Comparison of ENCODE assay signal across 27 cellular contexts in the genomic region with DNA sequence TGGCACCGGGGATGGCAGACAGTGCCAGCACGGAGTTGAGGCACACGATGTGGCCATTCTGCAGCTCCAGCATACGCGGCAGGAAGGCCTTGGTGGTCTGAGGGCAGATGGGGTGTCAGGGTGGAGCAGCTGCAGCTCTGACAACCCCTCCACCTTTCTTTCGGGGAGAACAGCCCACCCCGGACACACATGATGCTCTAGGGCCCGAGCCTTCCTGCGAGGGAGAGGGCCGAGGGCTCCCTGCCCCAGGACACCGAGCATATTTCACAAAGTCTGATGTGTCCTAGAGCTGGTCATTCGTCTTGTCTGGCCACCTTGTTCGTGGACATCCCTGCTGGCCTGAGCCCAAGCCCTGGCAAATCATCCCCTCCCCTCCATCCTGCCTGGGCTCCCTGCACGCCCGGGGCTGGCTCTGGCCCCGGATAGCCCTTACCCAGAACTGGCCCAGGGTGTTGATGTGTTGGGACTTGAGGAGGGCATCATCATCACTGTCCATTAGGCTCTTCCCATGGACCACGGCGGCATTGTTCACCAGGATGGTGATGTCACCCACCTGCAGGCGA. TPM values are rescaled to one million over a fixed set of nuclear protein-coding genes. Genes with fewer than 3 reads are reported as not detected.
A peak's percentile ranks its signal among the peaks of the same experiment; 100 is the strongest.
DNase-seq lines count a peak whose midpoint lies in the region; ATAC-seq, FAIRE-seq and TF ChIP-seq lines count a peak whose summit lies in the region.
"Had no signal": no experiment of that assay in that cellular context is flagged by ENCODE, and none has a peak within 500 bp of the region (broad histone marks: within the 10 kb centered on the region; RNA-seq: fewer than 3 reads in every experiment).

No MANE protein-coding gene starts in this region.

- H3K36me3 ChIP-seq in K562 (ENCODE audit: control insufficient read depth, insufficient read depth, low read length), result peaks cover 74% of the 10 kb centered on the region
- H3K36me3 ChIP-seq in HepG2 (replicated peaks in 1 of 2; ENCODE audit: control insufficient read depth in 1 of 2, insufficient read depth in 2 of 2, low read length in 2 of 2), result peaks cover 38 to 73% of the 10 kb centered on the region in 2 experiments
- peaks cover 0 to 69% of the 10 kb centered on the region in 2 donors for H3K36me3 ChIP-seq in psoas muscle (ENCODE audit: insufficient read depth in 1 of 2, low read depth in 1 of 2)
- peaks cover 12 to 63% (median 39%) of the 10 kb centered on the region in 3 donors for H3K36me3 ChIP-seq in tibial artery
- peaks cover 32% of the 10 kb centered on the region for H3K36me3 ChIP-seq in effector memory CD4-positive, alpha-beta T cell (ENCODE audit: control insufficient read depth, insufficient read depth, low read length)

- H3K9me3 ChIP-seq in K562 (replicated peaks; ENCODE audit: control insufficient read depth, insufficient read depth, low read depth, low read length) (no peaks in the 10 kb centered on the region), HepG2 (ENCODE audit: low read length) (no peaks in the 10 kb centered on the region), psoas muscle (no peaks in the 10 kb centered on the region), tibial artery (no peaks in the 10 kb centered on the region)
- no peaks in the 10 kb centered on the region for H3K9me3 ChIP-seq in effector memory CD4-positive, alpha-beta T cell (ENCODE audit: control insufficient read depth, low read length)
- H3K9me3 ChIP-seq: A549, HAP-1 had no signal

- FAIRE-seq in K562 (lab: Jason Lieb, UNC), result no peak
- FAIRE-seq in HepG2 (lab: Jason Lieb, UNC), result no peak
- no peak for FAIRE-seq in H54 (lab: Jason Lieb, UNC)
- FAIRE-seq: A549, GM18507 had no signal

- POLR2A ChIA-PET in K562 (lab: Yijun Ruan, JAX), result interaction anchor here (1.1 to 2.2 kb wide), 2 partner anchors 8 to 12 kb away, joined by 3 to 15 read pairs; no protein-coding TSS in a partner anchor
- POLR2A ChIA-PET in HepG2 (lab: Yijun Ruan, JAX), result no interaction called here

- CTCF ChIA-PET in K562 (lab: Yijun Ruan, JAX; ENCODE audit: low intra/inter-chr PET ratio), result no interaction called here
- CTCF ChIA-PET in HepG2 (lab: Yijun Ruan, JAX; ENCODE audit: low intra/inter-chr PET ratio, low total read pairs), result no interaction called here

- intact Hi-C loops in K562 (cut with micrococcal nuclease), result no loop called here
- intact Hi-C loops in HepG2 (cut with micrococcal nuclease; ENCODE audit: unreplicated experiment), result no loop called here
- intact Hi-C loops in psoas muscle (cut with DNase I), result no loop called here
- intact Hi-C loops in tibial artery (cut with DNase I; ENCODE audit: low total_unique reads), result no loop called here

- no TSS peak for BruUV-seq in K562 (replicated peaks; lab: Mats Ljungman, UMichigan)
- BruUV-seq in HepG2 (replicated peaks; lab: Mats Ljungman, UMichigan), result no TSS peak

- no peak for TF ChIP-seq POLR2A in K562 (conservative IDR thresholded peaks at IDR 0.05)
- TF ChIP-seq POLR2A in HepG2 (IDR thresholded peaks at IDR 0.05; ENCODE audit: insufficient read depth in 1 of 2, low read depth in 2 of 2, low read length in 2 of 2), result no peak
- TF ChIP-seq POLR2A in H54 (IDR thresholded peaks at IDR 0.05; ENCODE audit: low read depth, low read length), result no peak

- no peaks in the 10 kb centered on the region; a peak in 1 of 5 replicates for H3K27me3 ChIP-seq in K562 (ENCODE audit: control insufficient read depth in 2 of 2, insufficient read depth in 2 of 2, low read length in 2 of 2)
- no peaks in the 10 kb centered on the region for H3K27me3 ChIP-seq in HepG2 (ENCODE audit: control insufficient read depth in 1 of 2, insufficient read depth in 2 of 2, low read length in 2 of 2)
- H3K27me3 ChIP-seq in psoas muscle (ENCODE audit: insufficient read depth in 3 of 3, low read length in 2 of 3), result no peaks in the 10 kb centered on the region
- H3K27me3 ChIP-seq in tibial artery, result no peaks in the 10 kb centered on the region
- H3K27me3 ChIP-seq in effector memory CD4-positive, alpha-beta T cell (replicated peaks; ENCODE audit: control insufficient read depth, insufficient read depth, low read length, poor library complexity, severe bottlenecking), result no peaks in the 10 kb centered on the region

- TF ChIP-seq EP300 in K562 (IDR thresholded peaks at IDR 0.05; ENCODE audit: low read length) (no peak), HepG2 (IDR thresholded peaks at IDR 0.05; ENCODE audit: low read depth in 2 of 2, low read length in 2 of 2) (no peak), HepG2 (CRISPR knock-in tag; IDR thresholded peaks at IDR 0.05; ENCODE audit: borderline replicate concordance) (no peak)

- H4K20me1 ChIP-seq in K562 (replicated peaks; ENCODE audit: control insufficient read depth, insufficient read depth, low read length) (no peaks in the 10 kb centered on the region; the same call in 1 of the 2 replicates), HepG2 (ENCODE audit: insufficient read depth, low read length) (peaks cover 26% of the 10 kb centered on the region)

- no peaks in the 10 kb centered on the region for H3K9me1 ChIP-seq in K562 (ENCODE audit: control insufficient read depth, insufficient read depth, low read length)

- H3K4me3 ChIP-seq in K562 (no peak overlapping the region), HepG2 (replicated peaks in 1 of 3; ENCODE audit: insufficient read depth in 1 of 3, low read depth in 2 of 3, low read length in 3 of 3) (no peak overlapping the region), psoas muscle (no peak overlapping the region), tibial artery (no peak overlapping the region)
- H3K4me3 ChIP-seq in effector memory CD4-positive, alpha-beta T cell (ENCODE audit: insufficient read depth, low read depth, low read length, poor library complexity, severe bottlenecking), result no peak overlapping the region
- H3K4me3 ChIP-seq: A549, GM23248, HAP-1, PC-9, SK-N-MC had no signal

- TF ChIP-seq RAD21 in K562 (CRISPR knock-in tag; conservative IDR thresholded peaks at IDR 0.05 in 1 of 2, IDR thresholded peaks at IDR 0.05 in 1 of 2) (no peak), HepG2 (CRISPR knock-in tag; IDR thresholded peaks at IDR 0.05) (no peak)

- H3K9ac ChIP-seq in K562 (ENCODE audit: insufficient read depth in 1 of 2, low read depth in 2 of 2, low read length in 2 of 2), result 0 out of 4 replicates have a peak overlapping the region, but pooled peaks of 1 of the 2 experiments have one; percentile 18
- H3K9ac ChIP-seq in HepG2 (ENCODE audit: insufficient read depth, low read depth, low read length), result no peak overlapping the region
- H3K9ac ChIP-seq: GM23248 had no signal

- DNase-seq in K562 (ENCODE audit: extremely low read depth in 1 of 4, low spot score in 3 of 4) (no peak), HepG2 (ENCODE audit: low spot score) (no peak), psoas muscle (no peak), tibial artery (no peak), H54 (ENCODE audit: insufficient read length, low spot score) (no peak), RPMI8226 (no peak)
- no peak for DNase-seq in effector memory CD4-positive, alpha-beta T cell
- DNase-seq: C1 segment of cervical spinal cord; CD4-positive, alpha-beta memory T cell; COR-L47; DMS53; GM23248; HFFc6; Karpas-422; NCI-H1092; NCI-H1417 treated with DMSO at 0.1 percent for 48 hours; NCI-H1694 treated with DMSO at 0.1 percent for 48 hours; NCI-H2081; NCI-H2227 treated with DMSO at 0.1 percent for 48 hours; NCI-H526 treated with DMSO at 0.1 percent for 48 hours; PC-9; SIG-M5 had no signal

- H3K4me1 ChIP-seq in K562 (replicated peaks in 1 of 2; ENCODE audit: control insufficient read depth in 2 of 2, insufficient read depth in 2 of 2, low read length in 2 of 2) (no peaks in the 10 kb centered on the region; a peak in 1 of 5 replicates), HepG2 (ENCODE audit: insufficient read depth, low read length) (no peaks in the 10 kb centered on the region), psoas muscle (peaks cover 27% of the 10 kb centered on the region), tibial artery (peaks cover 0 to 23% (median 9%) of the 10 kb centered on the region in 4 donors)
- H3K4me1 ChIP-seq in effector memory CD4-positive, alpha-beta T cell (ENCODE audit: control insufficient read depth, insufficient read depth, low read length, poor library complexity, severe bottlenecking), result no peaks in the 10 kb centered on the region
- H3K4me1 ChIP-seq: HAP-1 had no signal

- 84% methylated on average over 19 of the region's 19 CpGs for WGBS in K562 (ENCODE audit: insufficient coverage, low coverage, missing lambda C conversion rate)
- 80% methylated on average over 2 of the region's 19 CpGs for WGBS in HepG2 (ENCODE audit: low lambda C conversion rate)
- 85 to 93% (median 86%) methylated on average over 19 of the region's 19 CpGs for WGBS in psoas muscle, 3 donors

- ATAC-seq in K562 (no peak), HepG2 (no peak), psoas muscle (no peak)

- in situ Hi-C loops in K562 (cut with MboI), result no loop called here
- in situ Hi-C loops in HepG2 (cut with HindIII; ENCODE audit: extremely low pct_ligation_motif_present, low pct_unique_long_range_greater_than_20kb), result no loop called here

- H3K4me2 ChIP-seq in K562 (ENCODE audit: insufficient read depth, low read length) (no peak overlapping the region), HepG2 (ENCODE audit: low read depth, low read length) (no peak overlapping the region)
- H3K4me2 ChIP-seq: A549, PC-9 had no signal

- 0 out of 3 replicates have a peak, but pooled peaks cover 8% of the 10 kb centered on the region for H3K79me2 ChIP-seq in K562 (ENCODE audit: control insufficient read depth, insufficient read depth, low read length)
- peaks cover 8% of the 10 kb centered on the region for H3K79me2 ChIP-seq in HepG2 (ENCODE audit: insufficient read depth, low read length)

- H2AFZ ChIP-seq in K562 (ENCODE audit: low read depth, low read length), result no peak overlapping the region
- H2AFZ ChIP-seq in HepG2 (ENCODE audit: low read length), result no peak overlapping the region
- H2AFZ ChIP-seq: GM23248, PC-9 had no signal

- H3K27ac ChIP-seq in K562 (ENCODE audit: extremely low read depth, low read depth, low read length) (no peak overlapping the region), HepG2 (ENCODE audit: extremely low read length, insufficient read depth, low read length) (no peak overlapping the region), psoas muscle (peak overlapping the region; percentile 85), tibial artery (peak overlapping the region; percentile 62 to 72)
- no peak overlapping the region for H3K27ac ChIP-seq in effector memory CD4-positive, alpha-beta T cell (ENCODE audit: insufficient read depth, low read length, poor library complexity, severe bottlenecking)
- H3K27ac ChIP-seq: GM23248, PC-9, RWPE1, SK-N-MC had no signal

- TF ChIP-seq CTCF in K562 (IDR thresholded peaks at IDR 0.05 in 2 of 3, conservative IDR thresholded peaks at IDR 0.05 in 1 of 3; ENCODE audit: insufficient read depth in 2 of 3, low read depth in 1 of 3, low read length in 3 of 3), result no peak
- no peak for TF ChIP-seq CTCF in HepG2 (CRISPR knock-in tag; IDR thresholded peaks at IDR 0.05)
- TF ChIP-seq CTCF in psoas muscle (IDR thresholded peaks at IDR 0.05), result no peak
- no peak for TF ChIP-seq CTCF in tibial artery (IDR thresholded peaks at IDR 0.05)

RNA-seq across cellular contexts. Expression of a gene that starts 39.1 kb away (rescaled TPM):
- 74.0 and 164 TPM in 2 replicates for total RNA-seq in K562 (2011; cell fraction: chromatin; rRNA removed; ENCODE audit: low replicate concordance)
- 181 and 211 TPM in 2 replicates for total RNA-seq in K562 (2011; cell fraction: nucleolus; rRNA removed)
- total RNA-seq in K562 (2011; cell fraction: nucleoplasm; rRNA removed), result 160 and 179 TPM in 2 replicates
- total RNA-seq in K562 (2014; rRNA removed) (62.3 and 67.3 TPM in 2 replicates), K562 (2014; rRNA removed; fragmentation: Illumina TruSeq; extraction: Trizol) (37.6 and 43.5 TPM in 2 replicates), K562 (2015; rRNA removed; fragmentation: Illumina TruSeq; extraction: Trizol) (58.7 and 60.6 TPM in 2 replicates), K562 (2021) (109 and 116 TPM in 2 replicates), HepG2 (2016; rRNA removed; fragmentation: Illumina TruSeq; extraction: Trizol) (30.5 and 48.5 TPM in 2 replicates), psoas muscle (10 to 100 TPM; 21.7 to 78.7 (median 54.9) TPM)
- polyA plus RNA-seq in K562 (2011; rRNA removed) (58.7 and 66.5 TPM in 2 replicates), K562 (2014; fragmentation: Illumina TruSeq; extraction: Trizol) (39.4 and 46.3 TPM in 2 replicates), K562 (2014; fragmentation: Nextera tagmentation; extraction: Ambion mirVana) (10 to 100 TPM; 21.0 to 80.0 TPM), K562 (2014; rRNA removed) (57.0 and 59.6 TPM in 2 replicates), HepG2 (2011; rRNA removed) (90.5 and 107 TPM in 2 replicates), psoas muscle (10 to 100 TPM; 27.2 to 65.1 (median 28.3) TPM)
- polyA plus RNA-seq in K562 (2011; cell fraction: cytosol; rRNA removed), result 72.1 and 104 TPM in 2 replicates
- 71.2 and 105 TPM in 2 replicates for polyA plus RNA-seq in K562 (2011; cell fraction: nucleus; rRNA removed)
- 35.6 and 41.5 TPM in 2 replicates for polyA plus RNA-seq in K562 (2012)
- polyA minus RNA-seq in K562 (2011; rRNA and poly(A)+ RNA removed), result 101 and 181 TPM in 2 replicates
- 117 and 156 TPM in 2 replicates for polyA minus RNA-seq in K562 (2011; cell fraction: cytosol; rRNA and poly(A)+ RNA removed)
- 40.9 and 42.4 TPM in 2 replicates for polyA minus RNA-seq in K562 (2011; cell fraction: nucleus; rRNA and poly(A)+ RNA removed)
- 25.5 and 27.3 TPM in 2 replicates for total RNA-seq in HepG2 (2016; cell fraction: cytosol; rRNA removed; fragmentation: Illumina TruSeq; extraction: Trizol; ENCODE audit: low read depth)
- 26.6 and 52.7 TPM in 2 replicates for total RNA-seq in HepG2 (2016; cell fraction: insoluble cytoplasmic fraction; rRNA removed; fragmentation: Illumina TruSeq; extraction: Trizol)
- 29.7 and 30.7 TPM in 2 replicates for total RNA-seq in HepG2 (2016; cell fraction: membrane; rRNA removed; fragmentation: Illumina TruSeq; extraction: Trizol)
- total RNA-seq in HepG2 (2016; cell fraction: nucleus; rRNA removed; fragmentation: Illumina TruSeq; extraction: Trizol), result 41.7 and 48.7 TPM in 2 replicates
- polyA plus RNA-seq in HepG2 (2011; cell fraction: cytosol; rRNA removed), result 85.8 and 93.3 TPM in 2 replicates
- polyA plus RNA-seq in HepG2 (2011; cell fraction: nucleus; rRNA removed), result 96.4 and 100 TPM in 2 replicates
- polyA plus RNA-seq in HepG2 (2012), result 60.3 and 66.6 TPM in 2 replicates
- polyA plus RNA-seq in HepG2 (2016; cell fraction: cytosol; fragmentation: Illumina TruSeq; extraction: Trizol; ENCODE audit: low read depth), result 7.8 TPM in 2 replicates
- polyA plus RNA-seq in HepG2 (2016; cell fraction: insoluble cytoplasmic fraction; fragmentation: Illumina TruSeq; extraction: Trizol; ENCODE audit: low read depth), result 18.9 and 21.8 TPM in 2 replicates
- polyA plus RNA-seq in HepG2 (2016; cell fraction: membrane; fragmentation: Illumina TruSeq; extraction: Trizol; ENCODE audit: low read depth), result 13.0 and 14.3 TPM in 2 replicates
- polyA plus RNA-seq in HepG2 (2016; cell fraction: nucleus; fragmentation: Illumina TruSeq; extraction: Trizol; ENCODE audit: insufficient read depth, low read depth), result 64.9 and 66.2 TPM in 2 replicates
- 17.4 and 446 TPM in 2 replicates for polyA minus RNA-seq in HepG2 (2011; rRNA and poly(A)+ RNA removed; ENCODE audit: low replicate concordance)
- polyA minus RNA-seq in HepG2 (2011; cell fraction: cytosol; rRNA and poly(A)+ RNA removed), result 107 and 116 TPM in 2 replicates
- 65.1 and 73.6 TPM in 2 replicates for polyA minus RNA-seq in HepG2 (2011; cell fraction: nucleus; rRNA and poly(A)+ RNA removed)

Comparison
In these comparisons a context has a peak if more than half of its experiments do, and no peak if none do; other contexts are left out.
1. H3K27ac ChIP-seq: peak in psoas muscle (single experiment) and tibial artery (2 of 2); none in K562 (single experiment), HepG2 (single experiment) and effector memory CD4-positive, alpha-beta T cell (single experiment).